Comparison of ENCODE assay signal across 28 cellular contexts in genomic region chr13:32008518-32009175, GRCh38.
"Had no signal": no experiment of that assay in that cellular context is flagged by ENCODE, and none has a peak within 500 bp of the region (broad histone marks: within the 10 kb centered on the region; RNA-seq: fewer than 3 reads in every experiment).

No MANE protein-coding gene starts in this region.

- FAIRE-seq: astrocyte, RCC 7860, TTC549 had no signal

- H3K27ac ChIP-seq: adrenal gland, body of pancreas, breast epithelium, KMS-11, PC-9, RWPE1 had no signal

- H3K36me3 ChIP-seq: adrenal gland, breast epithelium had no signal

- H3K4me1 ChIP-seq: adrenal gland, breast epithelium had no signal

- ATAC-seq: activated CD8-positive, alpha-beta T cell treated with anti-CD3 and anti-CD28 coated beads for 36 hours; activated naive CD4-positive, alpha-beta T cell treated with anti-CD3 and anti-CD28 coated beads, Interleukin-2, amount 50 U/mL, for 72 hours; Right ventricle myocardium inferior had no signal

- DNase-seq: activated CD4-positive, alpha-beta T cell treated with anti-CD3 and anti-CD28 coated beads, Interleukin-2, amount 10 ng/mL, durations not matched to agents 24 days and 14 days; activated CD4-positive, alpha-beta T cell treated with anti-CD3 and anti-CD28 coated beads, Interleukin-2, amount 50 U/mL, for 4 hours; activated CD8-positive, alpha-beta T cell treated with anti-CD3 and anti-CD28 coated beads for 36 hours; activated gamma-delta T cell treated with Interleukin-2 at 50 U/mL for 16 hours; activated naive CD4-positive, alpha-beta T cell treated with anti-CD3 and anti-CD28 coated beads for 36 hours; activated T-cell treated with anti-CD3 and anti-CD28 coated beads, Interleukin-2, amount 50 U/mL, for 24 hours; adrenal gland; NCI-H1105; NCI-H1417 treated with DMSO at 0.1 percent for 48 hours; NCI-H187 treated with DMSO at 0.1 percent for 48 hours; NCI-H2081; NCI-H2171 treated with DMSO at 0.1 percent for 48 hours; NCI-H345; NCI-H510A; NCI-H526; NCI-H774; PC-9; SIG-M5; T1000 had no signal

- H3K4me3 ChIP-seq: adrenal gland, body of pancreas, breast epithelium, PC-9 had no signal

- H3K9me3 ChIP-seq: adrenal gland, body of pancreas, breast epithelium had no signal
